4 cellular contexts compared by ENCODE assay signal in the genomic region with DNA sequence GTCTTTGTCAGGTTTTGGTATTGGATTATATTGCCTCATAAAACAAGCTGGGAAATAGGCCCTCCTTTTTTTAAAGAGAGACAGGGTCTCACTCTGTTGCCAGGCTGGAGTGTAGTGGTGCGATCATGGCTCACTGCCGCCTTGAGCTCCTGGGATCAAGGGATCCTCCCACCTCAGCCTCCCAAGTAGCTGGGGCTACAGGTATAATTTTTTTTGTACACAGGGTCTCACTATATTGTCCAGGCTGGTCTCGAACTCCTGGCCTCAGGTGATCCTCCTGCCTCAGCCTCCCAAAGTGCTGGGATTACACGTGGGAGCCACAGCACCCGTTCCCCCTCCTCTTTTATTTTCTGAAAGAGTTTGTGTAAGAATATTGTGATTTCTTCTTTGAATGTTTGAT. TPM values are rescaled to one million over a fixed set of nuclear protein-coding genes. Genes with fewer than 3 reads are reported as not detected.
"Had no signal": no experiment of that assay in that cellular context is flagged by ENCODE, and none has a peak within 500 bp of the region (broad histone marks: within the 10 kb centered on the region; RNA-seq: fewer than 3 reads in every experiment).

No MANE protein-coding gene starts in this region.

RNA-seq across cellular contexts. Expression of a gene that starts 22.0 kb away (rescaled TPM):
- total RNA-seq: M059J, Right ventricle myocardium superior, SJSA1 had no signal
- polyA plus RNA-seq: SK-N-SH had no signal
